ENCODE assay signal across 15 cellular contexts in the genomic region with DNA sequence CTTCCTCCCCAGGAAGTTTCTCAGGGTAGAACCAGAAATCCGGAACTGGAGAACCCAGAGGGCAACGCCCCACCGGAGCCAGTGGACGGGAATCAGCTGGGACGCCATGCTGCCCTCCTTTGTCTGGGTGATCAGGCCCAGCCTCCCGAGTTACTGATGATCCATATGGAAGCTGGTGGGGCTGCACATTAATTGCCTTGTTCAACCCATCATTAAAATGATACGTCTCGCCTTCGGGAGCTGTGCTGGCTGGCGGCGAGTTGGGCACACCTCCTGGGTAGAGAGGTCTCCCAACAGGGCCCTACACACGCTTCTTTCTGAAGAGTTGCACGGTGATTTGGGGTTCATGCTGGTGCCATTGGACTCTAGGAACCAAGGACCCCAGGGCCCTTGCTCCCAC.
DNase-seq lines count a peak whose midpoint lies in the region; ATAC-seq and TF ChIP-seq lines count a peak whose summit lies in the region.
"Had no signal": no experiment of that assay in that cellular context is flagged by ENCODE, and none has a peak within 500 bp of the region (broad histone marks: within the 10 kb centered on the region; RNA-seq: fewer than 3 reads in every experiment).

No MANE protein-coding gene starts in this region.

- WGBS in right cardiac atrium, result 85% methylated on average over 13 of the region's 13 CpGs
- 65% methylated on average over 5 of the region's 13 CpGs for WGBS in SK-N-SH (ENCODE audit: low lambda C conversion rate)
- WGBS in mesodermal cell (ENCODE audit: insufficient coverage in 2 of 2), 2 experiments, result 92% methylated on average over 13 of the region's 13 CpGs
- 27 to 54% methylated on average over 9 to 13 of the region's 13 CpGs for WGBS in tibial nerve, 2 donors

- H3K4me1 ChIP-seq in cardiac muscle cell (ENCODE audit: low read depth) (peaks cover 13% of the 10 kb centered on the region), right cardiac atrium (ENCODE audit: control insufficient read depth, insufficient read depth, low read length) (no peaks in the 10 kb centered on the region), SK-N-SH (ENCODE audit: control insufficient read depth in 1 of 2, insufficient read depth in 2 of 2, low read depth in 1 of 2, low read length in 1 of 2) (peaks cover 0 to 37% of the 10 kb centered on the region in 2 experiments; a peak in 2 of 4 replicates), mesodermal cell (ENCODE audit: control insufficient read depth, insufficient read depth, low read length, poor library complexity, severe bottlenecking) (peaks cover 6% of the 10 kb centered on the region), tibial nerve (peaks cover 0 to 37% (median 11%) of the 10 kb centered on the region in 4 donors), PC-3 (ENCODE audit: insufficient read depth, low read length) (no peaks in the 10 kb centered on the region)

- H3K9me3 ChIP-seq in cardiac muscle cell (ENCODE audit: low read depth), result no peaks in the 10 kb centered on the region
- H3K9me3 ChIP-seq in right cardiac atrium (ENCODE audit: control insufficient read depth, low read length), result no peaks in the 10 kb centered on the region
- no peaks in the 10 kb centered on the region for H3K9me3 ChIP-seq in SK-N-SH
- H3K9me3 ChIP-seq in mesodermal cell (ENCODE audit: control insufficient read depth, low read length), result peaks cover 4% of the 10 kb centered on the region
- H3K9me3 ChIP-seq in tibial nerve, result no peaks in the 10 kb centered on the region
- no peaks in the 10 kb centered on the region for H3K9me3 ChIP-seq in PC-3 (ENCODE audit: low read length)
- H3K9me3 ChIP-seq: BLaER1 had no signal

- intact Hi-C loops in right cardiac atrium (cut with DNase I) (loop anchor here in 2 of 4 donors (5.0 to 10.0 kb wide), 2 partner anchors 609 to 612 kb away; no protein-coding TSS in a partner anchor), PC-3 (cut with micrococcal nuclease) (loop anchor here (5.0 kb wide), 1 partner anchor 354 kb away; no protein-coding TSS in a partner anchor)

- TF ChIP-seq RAD21 in SK-N-SH (IDR thresholded peaks at IDR 0.05; ENCODE audit: low read length), result no peak

- 0 out of 2 replicates have a peak overlapping the region, but pooled peaks have one; percentile 26 for H3K4me2 ChIP-seq in SK-N-SH
- no peak overlapping the region for H3K4me2 ChIP-seq in PC-3 (ENCODE audit: low read length)
- H3K4me2 ChIP-seq: BLaER1 had no signal

- no peaks in the 10 kb centered on the region for H3K79me2 ChIP-seq in SK-N-SH (ENCODE audit: insufficient read depth)
- H3K79me2 ChIP-seq in PC-3 (ENCODE audit: low read length), result no peaks in the 10 kb centered on the region

- no peaks in the 10 kb centered on the region for H3K27me3 ChIP-seq in cardiac muscle cell
- H3K27me3 ChIP-seq in right cardiac atrium (ENCODE audit: control insufficient read depth, insufficient read depth), result no peaks in the 10 kb centered on the region
- no peaks in the 10 kb centered on the region for H3K27me3 ChIP-seq in SK-N-SH (ENCODE audit: insufficient read depth)
- H3K27me3 ChIP-seq in tibial nerve, result no peaks in the 10 kb centered on the region
- H3K27me3 ChIP-seq in PC-3 (ENCODE audit: low read length), result peaks cover 12% of the 10 kb centered on the region
- H3K27me3 ChIP-seq: BLaER1 had no signal

- TF ChIP-seq EP300 in SK-N-SH (IDR thresholded peaks at IDR 0.05; ENCODE audit: borderline replicate concordance in 1 of 2, low read depth in 1 of 2, low read length in 1 of 2) (no peak), tibial nerve (IDR thresholded peaks at IDR 0.05) (no peak)

- no peaks in the 10 kb centered on the region for H3K4me1 Mint-ChIP-seq in immature natural killer cell

- no peak for DNase-seq in cardiac muscle cell (ENCODE audit: low read depth in 1 of 2, low spot score in 1 of 2)
- no peak for DNase-seq in right cardiac atrium
- peak; percentile 41 for DNase-seq in SK-N-SH
- no peak for DNase-seq in tibial nerve (ENCODE audit: low spot score in 2 of 2)
- no peak for DNase-seq in immature natural killer cell
- DNase-seq in PC-3, result no peak
- DNase-seq: GF-D8; Kasumi-1; NCI-H2029 treated with DMSO at 0.1 percent for 48 hours; NCI-H524 treated with DMSO at 0.1 percent for 48 hours; NK-92 treated with Interleukin-12 subunit alpha and Interleukin-12 subunit beta, amount 100 ng/mL, for 24 hours had no signal

- H4K20me1 ChIP-seq in SK-N-SH (ENCODE audit: insufficient read depth) (no peaks in the 10 kb centered on the region), PC-3 (ENCODE audit: low read length) (no peaks in the 10 kb centered on the region)
- H4K20me1 ChIP-seq: BLaER1 had no signal

- POLR2A ChIA-PET in SK-N-SH (lab: Yijun Ruan, JAX) (interaction anchor here (0.6 to 1.4 kb wide), 6 partner anchors 21 to 363 kb away, joined by 3 to 6 read pairs (median 4); no protein-coding TSS in a partner anchor), PC-3 (lab: Charles Lee; ENCODE audit: unreplicated experiment) (no interaction called here)

- H2AFZ ChIP-seq in SK-N-SH (ENCODE audit: low read depth), result 0 out of 2 replicates have a peak overlapping the region, but pooled peaks have one; percentile 54
- H2AFZ ChIP-seq in PC-3 (ENCODE audit: low read length), result no peak overlapping the region

- no peaks in the 10 kb centered on the region for H3F3A ChIP-seq in SK-N-SH (replicated peaks; ENCODE audit: insufficient read depth)
- no peaks in the 10 kb centered on the region for H3F3A ChIP-seq in PC-3 (ENCODE audit: low read length, unreplicated experiment)

- H3K9me3 Mint-ChIP-seq in immature natural killer cell, result no peaks in the 10 kb centered on the region

- no TSS peak for BruUV-seq in PC-3 (replicated peaks; lab: Mats Ljungman, UMichigan)

- ATAC-seq in right cardiac atrium (no peak), HG02610 (IDR thresholded peaks at IDR 0.05; ENCODE audit: unreplicated experiment) (no peak), PC-3 (no peak)

- CTCF ChIA-PET in SK-N-SH (lab: Yijun Ruan, JAX), result interaction anchor here (0.9 to 3.5 kb wide), 6 partner anchors 10 to 609 kb away, joined by 3 to 12 read pairs (median 6); no protein-coding TSS in a partner anchor
- CTCF ChIA-PET in PC-3 (lab: Charles Lee), result no interaction called here

- no peak overlapping the region for H3K27ac Mint-ChIP-seq in immature natural killer cell

- TF ChIP-seq CTCF in cardiac muscle cell (IDR thresholded peaks at IDR 0.05; ENCODE audit: low read depth, low read length) (no peak), SK-N-SH (IDR thresholded peaks at IDR 0.05) (no peak), tibial nerve (IDR thresholded peaks at IDR 0.05) (no peak), PC-3 (conservative IDR thresholded peaks at IDR 0.05; ENCODE audit: low read depth, low read length) (no peak)

- no peak for TF ChIP-seq POLR2A in tibial nerve (IDR thresholded peaks at IDR 0.05)

- no peaks in the 10 kb centered on the region for H3K9me2 ChIP-seq in SK-N-SH
- H3K9me2 ChIP-seq in PC-3 (replicated peaks; ENCODE audit: low read length), result no peaks in the 10 kb centered on the region

- H3K9ac ChIP-seq in SK-N-SH (no peak overlapping the region), PC-3 (ENCODE audit: low read length) (no peak overlapping the region)
- H3K9ac ChIP-seq: BLaER1 had no signal

- H3K4me3 Mint-ChIP-seq in immature natural killer cell, result no peak overlapping the region

- no peaks in the 10 kb centered on the region for H3K36me3 Mint-ChIP-seq in immature natural killer cell

- H3K4me3 ChIP-seq in cardiac muscle cell, result no peak overlapping the region
- H3K4me3 ChIP-seq in right cardiac atrium (ENCODE audit: low read length), result no peak overlapping the region
- H3K4me3 ChIP-seq in SK-N-SH (ENCODE audit: low read depth in 2 of 2, low read length in 1 of 2), result no peak overlapping the region; a peak in 1 of 4 replicates
- H3K4me3 ChIP-seq in mesodermal cell (ENCODE audit: extremely low read depth, insufficient read depth, low read length, poor library complexity, severe bottlenecking), result no peak overlapping the region
- H3K4me3 ChIP-seq in tibial nerve, result no peak overlapping the region
- no peak overlapping the region for H3K4me3 ChIP-seq in PC-3 (ENCODE audit: low read length)
- H3K4me3 ChIP-seq: BLaER1 had no signal

- peak overlapping the region; percentile 50 for H3K27ac ChIP-seq in cardiac muscle cell
- H3K27ac ChIP-seq in right cardiac atrium (ENCODE audit: low read length), result no peak overlapping the region
- peak overlapping the region; percentile 12 to 99; a peak in 3 of 4 replicates for H3K27ac ChIP-seq in SK-N-SH (ENCODE audit: low read depth in 2 of 2, low read length in 1 of 2)
- H3K27ac ChIP-seq in mesodermal cell (ENCODE audit: low read depth, low read length, severe bottlenecking), result peak overlapping the region; percentile 81
- H3K27ac ChIP-seq in tibial nerve, result peak overlapping the region in 3 of 4 donors; percentile 45 to 76 (median 58)
- no peak overlapping the region for H3K27ac ChIP-seq in PC-3 (ENCODE audit: low read length)
- H3K27ac ChIP-seq: 22Rv1, BLaER1 had no signal

- H3K27me3 Mint-ChIP-seq in immature natural killer cell (ENCODE audit: low read depth in 3 of 3), result peaks cover 0 to 13% (median 2%) of the 10 kb centered on the region in 3 donors

- H3K36me3 ChIP-seq in cardiac muscle cell, result no peaks in the 10 kb centered on the region
- H3K36me3 ChIP-seq in SK-N-SH (replicated peaks in 1 of 2; ENCODE audit: control insufficient read depth in 1 of 2, insufficient read depth in 2 of 2, low read length in 1 of 2), result no peaks in the 10 kb centered on the region
- no peaks in the 10 kb centered on the region for H3K36me3 ChIP-seq in mesodermal cell (ENCODE audit: control insufficient read depth, insufficient read depth, low read length)
- H3K36me3 ChIP-seq in tibial nerve, result no peaks in the 10 kb centered on the region
- H3K36me3 ChIP-seq in PC-3 (ENCODE audit: low read depth, low read length), result no peaks in the 10 kb centered on the region
- H3K36me3 ChIP-seq: BLaER1 had no signal

TF ChIP-seq in SK-N-SH, 30 proteins besides CTCF, POLR2A, EP300 and RAD21 (continues in another document):
- TF ChIP-seq SMC3 (IDR thresholded peaks at IDR 0.05; ENCODE audit: low read depth, low read length) (no peak), EZH2phosphoT487 (IDR thresholded peaks at IDR 0.05; ENCODE audit: borderline replicate concordance, low read depth) (no peak), GATA2 (CRISPR knock-in tag; IDR thresholded peaks at IDR 0.05) (no peak), ELF1 (IDR thresholded peaks at IDR 0.05) (no peak), YY1 (IDR thresholded peaks at IDR 0.05; ENCODE audit: low read depth) (no peak), NRF1 (IDR thresholded peaks at IDR 0.05; ENCODE audit: low read depth, low read length) (no peak), TEAD4 (IDR thresholded peaks at IDR 0.05; ENCODE audit: borderline replicate concordance, insufficient read depth) (no peak), RCOR1 (IDR thresholded peaks at IDR 0.05; ENCODE audit: low read length) (no peak), JUND (IDR thresholded peaks at IDR 0.05) (no peak), CHD2 (IDR thresholded peaks at IDR 0.05; ENCODE audit: low read length, partially characterized antibody) (no peak), SIN3A (IDR thresholded peaks at IDR 0.05; ENCODE audit: borderline replicate concordance, low read depth, low read length) (no peak)
- TF ChIP-seq, protein P1, sequence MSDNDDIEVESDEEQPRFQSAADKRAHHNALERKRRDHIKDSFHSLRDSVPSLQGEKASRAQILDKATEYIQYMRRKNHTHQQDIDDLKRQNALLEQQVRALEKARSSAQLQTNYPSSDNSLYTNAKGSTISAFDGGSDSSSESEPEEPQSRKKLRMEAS (IDR thresholded peaks at IDR 0.05; ENCODE audit: low read depth), result no peak

Comparison
In these comparisons a context has a peak if more than half of its experiments do, and no peak if none do; other contexts are left out.
1. H3K27ac ChIP-seq: peak in cardiac muscle cell (single experiment), SK-N-SH (2 of 2), mesodermal cell (single experiment) and tibial nerve (3 of 4); none in right cardiac atrium (single experiment) and PC-3 (single experiment).